ENCODE assay signal across 20 cellular contexts in the genomic region with DNA sequence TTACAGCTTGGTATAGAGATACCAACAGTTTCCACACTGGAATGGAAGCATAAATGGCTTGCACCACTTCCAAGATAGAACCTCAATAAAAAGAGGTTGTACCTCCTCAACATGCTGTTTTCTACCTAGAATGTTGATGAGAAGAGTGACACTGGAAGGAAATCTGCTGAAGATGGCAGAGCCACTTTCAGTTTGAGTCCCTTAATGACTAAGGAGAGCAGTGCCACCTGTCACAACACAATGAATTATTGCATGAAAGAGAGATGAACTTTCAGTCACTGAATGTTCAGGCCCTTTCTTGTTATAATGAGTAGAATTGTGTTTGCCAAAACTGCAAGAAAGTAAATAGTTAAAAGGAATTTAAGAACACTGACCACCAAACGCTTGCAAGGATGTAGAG.
DNase-seq lines count a peak whose midpoint lies in the region; ATAC-seq, FAIRE-seq and TF ChIP-seq lines count a peak whose summit lies in the region.
"Had no signal": no experiment of that assay in that cellular context is flagged by ENCODE, and none has a peak within 500 bp of the region (broad histone marks: within the 10 kb centered on the region; RNA-seq: fewer than 3 reads in every experiment).

No MANE protein-coding gene starts in this region.

- H3K9me2 ChIP-seq in MM.1S (replicated peaks; ENCODE audit: insufficient read depth, low read length) (no peaks in the 10 kb centered on the region), neural cell (ENCODE audit: insufficient read depth, low read length) (no peaks in the 10 kb centered on the region)

- H3K9me3 ChIP-seq in MM.1S (replicated peaks; ENCODE audit: insufficient read depth, low read length) (no peaks in the 10 kb centered on the region), neural cell (ENCODE audit: low read length) (no peaks in the 10 kb centered on the region)
- H3K9me3 ChIP-seq: Caco-2 had no signal

- DNase-seq in D721Med (ENCODE audit: insufficient read length, low spot score) (no peak), MM.1S (peak; percentile 55), NCI-H69 (lab: John Stamatoyannopoulos, UW) (peak; percentile 53), NK-92 (lab: John Stamatoyannopoulos, UW; ENCODE audit: unreplicated experiment) (no peak)
- DNase-seq in activated CD4-positive, alpha-beta T cell treated with anti-CD3 and anti-CD28 coated beads, Interleukin-2, amount 50 U/mL, for 4 hours = no peak
- DNase-seq: Caco-2; CD4-positive, CD25-positive, alpha-beta regulatory T cell; CD8-positive, alpha-beta T cell; DMS 273 treated with DMSO at 0.1 percent for 48 hours; DND-41; H9 had no signal

- H3K27ac ChIP-seq in MM.1S (ENCODE audit: low read length) = no peak overlapping the region
- no peak overlapping the region for H3K27ac ChIP-seq in neural cell (ENCODE audit: low read length)
- H3K27ac ChIP-seq: BLaER1, C4-2B had no signal

- no peak overlapping the region for H2AFZ ChIP-seq in MM.1S (ENCODE audit: low read length)
- no peak overlapping the region for H2AFZ ChIP-seq in neural cell (ENCODE audit: low read depth, low read length)
- H2AFZ ChIP-seq: GM23338 had no signal

- ATAC-seq in GM19452 (IDR thresholded peaks at IDR 0.05; ENCODE audit: unreplicated experiment) = no peak
- ATAC-seq: CD8-positive, alpha-beta T cell; GM23338; HCT116 had no signal

- H3K27me3 ChIP-seq in MM.1S (replicated peaks; ENCODE audit: insufficient read depth, low read length) (no peaks in the 10 kb centered on the region), neural cell (ENCODE audit: insufficient read depth, low read depth, low read length) (no peaks in the 10 kb centered on the region)
- H3K27me3 ChIP-seq: BLaER1 had no signal

- TF ChIP-seq CTCF in D721Med (IDR thresholded peaks at IDR 0.05; ENCODE audit: insufficient read depth, missing control alignments) (no peak), MM.1S (IDR thresholded peaks at IDR 0.05; ENCODE audit: low read length) (no peak), neural cell (IDR thresholded peaks at IDR 0.05; ENCODE audit: poor library complexity, severe bottlenecking) (no peak)

- H3K36me3 ChIP-seq in MM.1S (replicated peaks; ENCODE audit: insufficient read depth, low read length) = no peaks in the 10 kb centered on the region
- no peaks in the 10 kb centered on the region for H3K36me3 ChIP-seq in neural cell (ENCODE audit: insufficient read depth, low read length)
- H3K36me3 ChIP-seq: BLaER1 had no signal

- H3K79me2 ChIP-seq in MM.1S (ENCODE audit: low read length) = no peaks in the 10 kb centered on the region
- no peaks in the 10 kb centered on the region for H3K79me2 ChIP-seq in neural cell (replicated peaks; ENCODE audit: insufficient read depth, low read length)

- peak; percentile 6 for FAIRE-seq in D721Med (lab: Jason Lieb, UNC)
- FAIRE-seq: A204.1, G401.6, GM12892 had no signal

- TF ChIP-seq RAD21 in neural cell (conservative IDR thresholded peaks at IDR 0.05) = no peak

- H3K4me2 ChIP-seq in MM.1S (ENCODE audit: low read depth, low read length) = no peak overlapping the region
- no peak overlapping the region for H3K4me2 ChIP-seq in neural cell (ENCODE audit: low read length)
- H3K4me2 ChIP-seq: BLaER1, GM23338 had no signal

- H3F3A ChIP-seq in MM.1S (ENCODE audit: insufficient read depth, low read length) (no peaks in the 10 kb centered on the region), neural cell (ENCODE audit: insufficient read depth, low read length, poor library complexity, severe bottlenecking) (no peaks in the 10 kb centered on the region)

- H4K20me1 ChIP-seq in MM.1S (ENCODE audit: insufficient read depth, low read length) (no peaks in the 10 kb centered on the region), neural cell (ENCODE audit: insufficient read depth) (no peaks in the 10 kb centered on the region)
- H4K20me1 ChIP-seq: BLaER1 had no signal

- H3K4me1 ChIP-seq in MM.1S (ENCODE audit: low read length) = no peaks in the 10 kb centered on the region
- H3K4me1 ChIP-seq: BLaER1, Caco-2 had no signal

- H3K9ac ChIP-seq in MM.1S (ENCODE audit: low read length) = no peak overlapping the region
- H3K9ac ChIP-seq in neural cell (ENCODE audit: low read length) = no peak overlapping the region
- H3K9ac ChIP-seq: BLaER1 had no signal

- H3K4me3 ChIP-seq in MM.1S (ENCODE audit: low read length) = no peak overlapping the region
- peak overlapping the region; percentile 10 for H3K4me3 ChIP-seq in neural cell (ENCODE audit: low read length)
- H3K4me3 ChIP-seq: BLaER1, GM23338 had no signal

- no peak for TF ChIP-seq EP300 in neural cell (conservative IDR thresholded peaks at IDR 0.05; ENCODE audit: poor library complexity, severe bottlenecking)

TF ChIP-seq in neural cell, 6 proteins besides CTCF, POLR2A, EP300 and RAD21:
- TF ChIP-seq EZH2 (IDR thresholded peaks at IDR 0.05; ENCODE audit: borderline replicate concordance, insufficient read depth, low read length, poor library complexity, severe bottlenecking) (no peak), MXI1 (conservative IDR thresholded peaks at IDR 0.05; ENCODE audit: poor library complexity, severe bottlenecking) (no peak), POLR2AphosphoS5 (IDR thresholded peaks at IDR 0.05) (peak; percentile 10)

Comparison
In these comparisons a context has a peak if more than half of its experiments do, and no peak if none do; other contexts are left out.
1. DNase-seq: peak in MM.1S (single experiment) and NCI-H69 (single experiment); none in D721Med (single experiment), NK-92 (single experiment) and activated CD4-positive, alpha-beta T cell treated with anti-CD3 and anti-CD28 coated beads, Interleukin-2, amount 50 U/mL, for 4 hours (0 of 2).